Comparison of ENCODE assay signal across 17 cellular contexts in genomic region chr4:128451270-128451905, GRCh38.
"Had no signal": no experiment of that assay in that cellular context is flagged by ENCODE, and none has a peak within 500 bp of the region (broad histone marks: within the 10 kb centered on the region; RNA-seq: fewer than 3 reads in every experiment).

No MANE protein-coding gene starts in this region.

- H3K4me3 Mint-ChIP-seq: activated CD4-positive, alpha-beta T cell treated with anti-CD3 and anti-CD28 coated beads, Interleukin-2, amount 10 ng/mL, durations not matched to agents 24 days and 14 days; activated CD8-positive, alpha-beta T cell treated with anti-CD3 and anti-CD28 coated beads for 36 hours; activated naive CD4-positive, alpha-beta T cell treated with anti-CD3 and anti-CD28 coated beads for 36 hours; activated T-cell treated with anti-CD3 and anti-CD28 coated beads, Interleukin-2, amount 50 U/mL, for 4 hours; mesothelial cell of epicardium; natural killer cell treated with Interleukin-12 subunit alpha and Interleukin-12 subunit beta and Interleukin-15 and Interleukin-18, amount 100 ng/mL, for 72 hours had no signal

- H3K9me3 ChIP-seq: neutrophil, tibial nerve had no signal

- H3K9me3 Mint-ChIP-seq: activated CD4-positive, alpha-beta T cell treated with anti-CD3 and anti-CD28 coated beads, Interleukin-2, amount 10 ng/mL, durations not matched to agents 24 days and 14 days; activated CD8-positive, alpha-beta T cell treated with anti-CD3 and anti-CD28 coated beads for 36 hours; activated naive CD4-positive, alpha-beta T cell treated with anti-CD3 and anti-CD28 coated beads for 36 hours; activated T-cell treated with anti-CD3 and anti-CD28 coated beads, Interleukin-2, amount 50 U/mL, for 4 hours; natural killer cell treated with Interleukin-12 subunit alpha and Interleukin-12 subunit beta and Interleukin-15 and Interleukin-18, amount 100 ng/mL, for 72 hours had no signal

- H3K36me3 Mint-ChIP-seq: mesothelial cell of epicardium; natural killer cell treated with Interleukin-12 subunit alpha and Interleukin-12 subunit beta and Interleukin-15 and Interleukin-18, amount 100 ng/mL, for 72 hours had no signal

- H3K27ac ChIP-seq: coronary artery, neutrophil had no signal

- H3K4me3 ChIP-seq: coronary artery, lung, tibial nerve had no signal

- H3K36me3 ChIP-seq: neutrophil, tibial nerve had no signal

- H3K27me3 ChIP-seq: neutrophil, tibial nerve had no signal

- FAIRE-seq: islet of Langerhans, urothelium cell line had no signal

- H3K27ac Mint-ChIP-seq: activated CD4-positive, alpha-beta T cell treated with anti-CD3 and anti-CD28 coated beads, Interleukin-2, amount 10 ng/mL, durations not matched to agents 24 days and 14 days; activated CD8-positive, alpha-beta T cell treated with anti-CD3 and anti-CD28 coated beads for 36 hours; activated naive CD4-positive, alpha-beta T cell treated with anti-CD3 and anti-CD28 coated beads for 36 hours; mesothelial cell of epicardium; natural killer cell treated with Interleukin-12 subunit alpha and Interleukin-12 subunit beta and Interleukin-15 and Interleukin-18, amount 100 ng/mL, for 72 hours had no signal

- DNase-seq: activated CD4-positive, alpha-beta T cell treated with anti-CD3 and anti-CD28 coated beads, Interleukin-2, amount 10 ng/mL, durations not matched to agents 24 days and 14 days; activated CD8-positive, alpha-beta T cell treated with anti-CD3 and anti-CD28 coated beads for 36 hours; activated naive CD4-positive, alpha-beta T cell treated with anti-CD3 and anti-CD28 coated beads for 36 hours; activated T-cell treated with anti-CD3 and anti-CD28 coated beads, Interleukin-2, amount 50 U/mL, for 4 hours; anterior cingulate cortex; retina; stimulated activated CD4-positive, alpha-beta T cell treated with anti-CD3 and anti-CD28 coated beads, Interleukin-2, amount 100 ng/mL, for 24 hours; stimulated activated naive CD8-positive, alpha-beta T cell treated with anti-CD3 and anti-CD28 coated beads, Interleukin-15, Interleukin-2, amounts not matched to agents 100 U/mL and 50 U/mL, for 24 hours; T1000 had no signal
